8 cellular contexts compared by ENCODE assay signal in the genomic region with DNA sequence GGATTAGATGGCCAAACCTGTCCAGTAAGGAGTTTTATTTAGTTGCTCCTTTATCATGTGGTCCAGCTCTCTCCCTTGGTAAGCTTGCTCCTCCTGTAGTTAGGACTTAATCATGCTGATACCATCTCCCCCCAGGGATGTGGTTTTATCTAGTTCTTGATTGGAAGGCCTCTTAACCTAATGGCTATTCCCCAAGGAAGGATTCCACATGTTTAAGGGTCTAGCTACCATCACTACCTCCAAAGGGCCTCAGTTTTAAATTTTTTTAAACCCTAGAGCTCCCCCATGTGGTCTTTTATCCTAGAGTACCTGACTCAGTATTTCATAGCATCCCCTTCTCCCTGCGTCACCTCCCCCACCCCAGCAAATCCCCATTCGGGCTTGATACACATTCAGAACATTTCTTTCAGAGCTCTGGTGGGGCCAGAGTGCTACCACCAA. TPM values are rescaled to one million over a fixed set of nuclear protein-coding genes. Genes with fewer than 3 reads are reported as not detected.
DNase-seq lines count a peak whose midpoint lies in the region; ATAC-seq and TF ChIP-seq lines count a peak whose summit lies in the region.

No MANE protein-coding gene starts in this region.

- no peak overlapping the region for H3K4me3 ChIP-seq in fibroblast of villous mesenchyme (ENCODE audit: low read depth, low read length)

- H3K27ac Mint-ChIP-seq in natural killer cell, result peak overlapping the region; percentile 48 to 79
- peak overlapping the region in 1 of 2 donors; percentile 38 for H3K27ac Mint-ChIP-seq in natural killer cell treated with Interleukin-12 subunit alpha and Interleukin-12 subunit beta and Interleukin-15 and Interleukin-18, amount 100 ng/mL, for 72 hours

- TF ChIP-seq CTCF in natural killer cell (IDR thresholded peaks at IDR 0.05) (peak; percentile 17), fibroblast of villous mesenchyme (IDR thresholded peaks at IDR 0.05; ENCODE audit: insufficient read depth, low read depth, low read length) (peak; percentile 50)

- H3K27me3 Mint-ChIP-seq in natural killer cell (ENCODE audit: low read depth in 2 of 2), result no peaks in the 10 kb centered on the region
- no peaks in the 10 kb centered on the region for H3K27me3 Mint-ChIP-seq in natural killer cell treated with Interleukin-12 subunit alpha and Interleukin-12 subunit beta and Interleukin-15 and Interleukin-18, amount 100 ng/mL, for 72 hours

- in situ Hi-C loops in SK-MEL-5 (cut with HindIII; ENCODE audit: low pct_unique_long_range_greater_than_20kb, low sequenced_read_pairs), result no loop called here

- H3K4me3 Mint-ChIP-seq in natural killer cell, result no peak overlapping the region
- no peak overlapping the region for H3K4me3 Mint-ChIP-seq in natural killer cell treated with Interleukin-12 subunit alpha and Interleukin-12 subunit beta and Interleukin-15 and Interleukin-18, amount 100 ng/mL, for 72 hours

- DNase-seq in natural killer cell (no peak), SK-MEL-5 (ENCODE audit: low read depth, low spot score) (peak; percentile 64), fibroblast of villous mesenchyme (ENCODE audit: low read depth) (peak; percentile 42), globus pallidus (ENCODE audit: low spot score) (no peak), kidney tubule cell (ENCODE audit: low spot score) (no peak)
- no peak for DNase-seq in natural killer cell treated with Interleukin-12 subunit alpha and Interleukin-12 subunit beta and Interleukin-15 and Interleukin-18, amount 100 ng/mL, for 72 hours (ENCODE audit: low spot score)

- peaks cover 40 to 45% of the 10 kb centered on the region in 2 donors for H3K4me1 Mint-ChIP-seq in natural killer cell
- H3K4me1 Mint-ChIP-seq in natural killer cell treated with Interleukin-12 subunit alpha and Interleukin-12 subunit beta and Interleukin-15 and Interleukin-18, amount 100 ng/mL, for 72 hours (ENCODE audit: low read depth in 2 of 2), result peaks cover 26 to 32% of the 10 kb centered on the region in 2 donors

- peaks cover 17% of the 10 kb centered on the region for H3K36me3 Mint-ChIP-seq in natural killer cell
- H3K36me3 Mint-ChIP-seq in natural killer cell treated with Interleukin-12 subunit alpha and Interleukin-12 subunit beta and Interleukin-15 and Interleukin-18, amount 100 ng/mL, for 72 hours, result peaks cover 48% of the 10 kb centered on the region

- intact Hi-C loops in natural killer cell (cut with micrococcal nuclease), result no loop called here

- H3K9me3 Mint-ChIP-seq in natural killer cell, result no peaks in the 10 kb centered on the region
- no peaks in the 10 kb centered on the region for H3K9me3 Mint-ChIP-seq in natural killer cell treated with Interleukin-12 subunit alpha and Interleukin-12 subunit beta and Interleukin-15 and Interleukin-18, amount 100 ng/mL, for 72 hours

- ATAC-seq in natural killer cell (peak in 2 of 3 donors; percentile 33 to 39), GM21447 (IDR thresholded peaks at IDR 0.05; ENCODE audit: unreplicated experiment) (no peak), HG03432 (IDR thresholded peaks at IDR 0.05; ENCODE audit: unreplicated experiment) (no peak)
- no peak for ATAC-seq in natural killer cell treated with Interleukin-12 subunit alpha and Interleukin-12 subunit beta and Interleukin-15 and Interleukin-18, amount 100 ng/mL, for 72 hours

RNA-seq across cellular contexts. Expression of a gene that starts 22.5 kb away (rescaled TPM):
- 10 to 100 TPM; 15.3 to 21.8 (median 21.8) TPM for total RNA-seq in natural killer cell
- total RNA-seq in natural killer cell treated with Interleukin-12 subunit alpha and Interleukin-12 subunit beta and Interleukin-15 and Interleukin-18, amount 100 ng/mL, for 72 hours, result 10 to 100 TPM; 13.1 to 13.3 TPM
- 10.1 and 11.4 TPM in 2 replicates for total RNA-seq in SK-MEL-5 (2014; rRNA removed; shearing (Covaris generic))
- polyA plus RNA-seq in SK-MEL-5 (2015; cell fraction: cytosol; rRNA removed), result 12.7 and 14.6 TPM in 2 replicates
- polyA plus RNA-seq in SK-MEL-5 (2015; cell fraction: nucleus; rRNA removed), result 150 and 170 TPM in 2 replicates
- 35.8 and 41.0 TPM in 2 replicates for total RNA-seq in fibroblast of villous mesenchyme

RNA-seq across cellular contexts. Expression of a gene that starts 24.3 kb away (rescaled TPM):
- 10 to 100 TPM; 23.8 to 35.1 (median 33.7) TPM for total RNA-seq in natural killer cell
- total RNA-seq in natural killer cell treated with Interleukin-12 subunit alpha and Interleukin-12 subunit beta and Interleukin-15 and Interleukin-18, amount 100 ng/mL, for 72 hours, result 10 to 100 TPM; 33.8 to 56.7 TPM
- 57.3 and 62.8 TPM in 2 replicates for total RNA-seq in SK-MEL-5 (2014; rRNA removed; shearing (Covaris generic))
- polyA plus RNA-seq in SK-MEL-5 (2015; cell fraction: cytosol; rRNA removed), result 55.0 and 65.0 TPM in 2 replicates
- 441 and 455 TPM in 2 replicates for polyA plus RNA-seq in SK-MEL-5 (2015; cell fraction: nucleus; rRNA removed)
- 47.4 and 54.8 TPM in 2 replicates for total RNA-seq in fibroblast of villous mesenchyme

RNA-seq across cellular contexts. Expression of a gene that starts 24.9 kb away (rescaled TPM):
- 1,000 to 10,000 TPM in 1 of 3 donors, 100 to 1,000 TPM in 2; 910 to 1,083 (median 943) TPM for total RNA-seq in natural killer cell
- 100 to 1,000 TPM; 641 to 747 TPM for total RNA-seq in natural killer cell treated with Interleukin-12 subunit alpha and Interleukin-12 subunit beta and Interleukin-15 and Interleukin-18, amount 100 ng/mL, for 72 hours
- 165 and 176 TPM in 2 replicates for total RNA-seq in SK-MEL-5 (2014; rRNA removed; shearing (Covaris generic))
- polyA plus RNA-seq in SK-MEL-5 (2015; cell fraction: cytosol; rRNA removed), result 438 and 606 TPM in 2 replicates
- polyA plus RNA-seq in SK-MEL-5 (2015; cell fraction: nucleus; rRNA removed), result 945 and 1,122 TPM in 2 replicates
- 193 and 237 TPM in 2 replicates for total RNA-seq in fibroblast of villous mesenchyme

RNA-seq across cellular contexts. Expression of a gene that starts 30.5 kb away (rescaled TPM):
- total RNA-seq in natural killer cell (not detected), fibroblast of villous mesenchyme (not detected in 2 replicates)
- total RNA-seq in natural killer cell treated with Interleukin-12 subunit alpha and Interleukin-12 subunit beta and Interleukin-15 and Interleukin-18, amount 100 ng/mL, for 72 hours, result 1 to 10 TPM in 1 of 2 donors, not detected in 1; 1.9 TPM
- total RNA-seq in SK-MEL-5 (2014; rRNA removed; shearing (Covaris generic)), result not detected in 2 replicates
- polyA plus RNA-seq in SK-MEL-5 (2015; cell fraction: cytosol; rRNA removed), result 0.64 TPM in 1 of 2 replicates, not detected in the other
- not detected in 2 replicates for polyA plus RNA-seq in SK-MEL-5 (2015; cell fraction: nucleus; rRNA removed)

RNA-seq across cellular contexts. Expression of a gene that starts 35.3 kb away (rescaled TPM):
- total RNA-seq in natural killer cell, result 100 to 1,000 TPM; 214 to 233 (median 231) TPM
- 100 to 1,000 TPM; 206 to 353 TPM for total RNA-seq in natural killer cell treated with Interleukin-12 subunit alpha and Interleukin-12 subunit beta and Interleukin-15 and Interleukin-18, amount 100 ng/mL, for 72 hours
- total RNA-seq in SK-MEL-5 (2014; rRNA removed; shearing (Covaris generic)), result 101 and 106 TPM in 2 replicates
- polyA plus RNA-seq in SK-MEL-5 (2015; cell fraction: cytosol; rRNA removed), result 163 and 231 TPM in 2 replicates
- 88.8 and 112 TPM in 2 replicates for polyA plus RNA-seq in SK-MEL-5 (2015; cell fraction: nucleus; rRNA removed)
- 60.0 and 64.4 TPM in 2 replicates for total RNA-seq in fibroblast of villous mesenchyme

Comparison
In these comparisons a context has a peak if more than half of its experiments do, and no peak if none do; other contexts are left out.
1. ATAC-seq: peak in natural killer cell (2 of 3); none in natural killer cell treated with Interleukin-12 subunit alpha and Interleukin-12 subunit beta and Interleukin-15 and Interleukin-18, amount 100 ng/mL, for 72 hours (0 of 2), GM21447 (single experiment) and HG03432 (single experiment).
2. DNase-seq: peak in SK-MEL-5 (single experiment) and fibroblast of villous mesenchyme (single experiment); none in natural killer cell (single experiment), natural killer cell treated with Interleukin-12 subunit alpha and Interleukin-12 subunit beta and Interleukin-15 and Interleukin-18, amount 100 ng/mL, for 72 hours (single experiment), globus pallidus (single experiment) and kidney tubule cell (single experiment).